ENCODE assay signal across 8 cellular contexts in the genomic region with DNA sequence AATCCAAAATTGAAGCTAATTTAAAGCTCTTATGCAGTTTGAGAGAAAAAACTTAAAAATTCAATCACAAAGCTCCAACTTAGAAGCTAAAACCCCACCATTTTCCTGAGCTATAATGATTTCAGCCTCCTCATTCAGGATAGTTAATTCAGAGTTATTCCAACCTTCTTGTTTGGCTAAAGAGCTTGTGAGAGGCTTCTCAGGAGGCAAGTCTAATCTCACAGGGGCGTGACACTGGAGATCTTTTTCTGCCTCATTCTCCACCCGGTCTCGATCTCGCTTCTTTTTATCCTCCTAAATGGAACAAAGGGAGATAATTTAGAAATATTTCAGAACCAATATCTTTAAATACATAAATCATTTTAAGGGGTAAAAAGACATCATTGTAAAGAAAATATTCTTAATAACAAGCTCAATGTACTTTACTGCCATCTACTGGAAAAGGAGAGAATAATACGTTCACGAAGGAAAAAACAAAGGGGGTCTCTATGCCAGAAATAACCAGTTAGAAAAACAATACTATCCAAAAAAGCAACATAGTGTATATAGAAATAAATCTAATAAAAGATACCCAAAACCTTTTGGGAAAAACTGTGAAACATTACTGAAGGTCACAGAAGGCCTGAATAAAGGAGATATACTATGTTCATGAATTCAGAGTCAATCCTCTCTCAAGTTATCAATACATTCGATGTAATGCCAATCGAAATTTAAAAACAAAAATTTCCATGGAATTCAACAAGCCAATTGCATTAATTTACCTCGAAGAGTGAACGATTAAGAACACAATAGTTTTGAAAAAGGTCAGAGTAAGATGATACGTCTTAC. TPM values are rescaled to one million over a fixed set of nuclear protein-coding genes. Genes with fewer than 3 reads are reported as not detected.
DNase-seq lines count a peak whose midpoint lies in the region; ATAC-seq and TF ChIP-seq lines count a peak whose summit lies in the region.

No MANE protein-coding gene starts in this region.

- DNase-seq in CD1c-positive myeloid dendritic cell (ENCODE audit: extremely low spot score) = peak; percentile 52
- DNase-seq in HFFc6 = no peak
- DNase-seq in adipocyte (ENCODE audit: low read depth) = peak; percentile 71
- peak; percentile 21 to 41 for DNase-seq in lung microvascular endothelial cell (ENCODE audit: low read depth in 2 of 2)
- no peak for DNase-seq in NCI-H2029 treated with DMSO at 0.1 percent for 48 hours (lab: John Stamatoyannopoulos, UW)
- no peak for DNase-seq in activated T-cell treated with anti-CD3 and anti-CD28 coated beads, Interleukin-2, amount 50 U/mL, for 48 hours
- DNase-seq in NCI-H146 treated with DMSO at 0.1 percent for 48 hours (lab: John Stamatoyannopoulos, UW; ENCODE audit: unreplicated experiment) = no peak

- no peaks in the 10 kb centered on the region for H3K9me3 Mint-ChIP-seq in HFFc6

- H3K36me3 ChIP-seq in adipocyte (ENCODE audit: control insufficient read depth, insufficient read depth, low read length, severe bottlenecking) = peaks cover 51% of the 10 kb centered on the region

- H3K36me3 Mint-ChIP-seq in HFFc6 (ENCODE audit: low read depth) = peaks cover 21% of the 10 kb centered on the region

- no peaks in the 10 kb centered on the region; the same call in 1 of the 2 replicates for H3K27me3 Mint-ChIP-seq in HFFc6 (ENCODE audit: insufficient read depth)

- ATAC-seq in esophagus mucosa = no peak

- H3K9ac ChIP-seq in adipocyte (ENCODE audit: low read length) = no peak overlapping the region

- peaks cover 28% of the 10 kb centered on the region for H3K4me1 Mint-ChIP-seq in HFFc6 (ENCODE audit: low read depth)

- no peaks in the 10 kb centered on the region for H3K27me3 ChIP-seq in adipocyte (replicated peaks; ENCODE audit: control insufficient read depth, insufficient read depth, low read length)

- no peak overlapping the region for H3K4me3 ChIP-seq in adipocyte (ENCODE audit: low read length)

- H3K4me1 ChIP-seq in adipocyte (ENCODE audit: control insufficient read depth, insufficient read depth, low read length) = peaks cover 18% of the 10 kb centered on the region

- H3K9me3 ChIP-seq in adipocyte (ENCODE audit: control insufficient read depth, low read length) = no peaks in the 10 kb centered on the region

- TF ChIP-seq CTCF in HFFc6 (IDR thresholded peaks at IDR 0.05) = peak; percentile 86

- peak overlapping the region; percentile 29; the same call in 1 of the 2 replicates for H3K27ac Mint-ChIP-seq in HFFc6

- H3K4me3 Mint-ChIP-seq in HFFc6 = no peak overlapping the region

RNA-seq across cellular contexts. Expression of gene BRD7, which starts 13.9 kb away (rescaled TPM):
- total RNA-seq in HFFc6 (2021; fragmentation: NEBNext Ultra II Directional; extraction: Animal tissue kit (Norgen Biotek cat#: 25700)) = 10 to 100 TPM; 50.5 to 65.0 (median 63.0) TPM
- total RNA-seq in lung microvascular endothelial cell (31.8 and 42.3 TPM in 2 replicates), esophagus mucosa (63.9 TPM)

Comparison
In these comparisons a context has a peak if more than half of its experiments do, and no peak if none do; other contexts are left out.
1. DNase-seq: peak in CD1c-positive myeloid dendritic cell (single experiment), adipocyte (single experiment) and lung microvascular endothelial cell (2 of 2); none in HFFc6 (single experiment), NCI-H2029 treated with DMSO at 0.1 percent for 48 hours (single experiment), activated T-cell treated with anti-CD3 and anti-CD28 coated beads, Interleukin-2, amount 50 U/mL, for 48 hours (0 of 2) and NCI-H146 treated with DMSO at 0.1 percent for 48 hours (single experiment).